In the genomic region with DNA sequence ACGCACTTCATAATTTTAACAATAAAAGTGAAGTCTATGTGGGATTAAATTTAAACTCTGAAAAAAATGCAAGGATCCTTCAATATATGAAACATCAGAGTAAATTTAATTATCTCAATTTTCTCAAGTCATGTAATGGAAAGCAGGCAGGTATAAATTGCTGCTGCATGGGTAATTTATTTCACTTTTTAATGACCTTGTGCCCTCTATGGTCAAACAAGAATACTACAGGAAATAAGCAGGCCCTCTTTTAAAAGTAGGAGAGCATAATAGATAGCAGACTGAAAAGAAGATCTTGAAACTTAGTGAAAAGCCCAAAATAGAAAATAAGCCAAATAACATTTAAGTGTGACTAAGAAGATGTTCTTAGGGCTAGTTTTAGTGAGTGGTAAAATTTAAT, we compare ENCODE assay signal across 1 cellular context.
TF ChIP-seq lines count a peak whose summit lies in the region.

No MANE protein-coding gene starts in this region.

TF ChIP-seq in GM23338, 12 proteins besides CTCF, POLR2A, EP300 and RAD21 (continued from another document):
- TF ChIP-seq, protein P1, sequence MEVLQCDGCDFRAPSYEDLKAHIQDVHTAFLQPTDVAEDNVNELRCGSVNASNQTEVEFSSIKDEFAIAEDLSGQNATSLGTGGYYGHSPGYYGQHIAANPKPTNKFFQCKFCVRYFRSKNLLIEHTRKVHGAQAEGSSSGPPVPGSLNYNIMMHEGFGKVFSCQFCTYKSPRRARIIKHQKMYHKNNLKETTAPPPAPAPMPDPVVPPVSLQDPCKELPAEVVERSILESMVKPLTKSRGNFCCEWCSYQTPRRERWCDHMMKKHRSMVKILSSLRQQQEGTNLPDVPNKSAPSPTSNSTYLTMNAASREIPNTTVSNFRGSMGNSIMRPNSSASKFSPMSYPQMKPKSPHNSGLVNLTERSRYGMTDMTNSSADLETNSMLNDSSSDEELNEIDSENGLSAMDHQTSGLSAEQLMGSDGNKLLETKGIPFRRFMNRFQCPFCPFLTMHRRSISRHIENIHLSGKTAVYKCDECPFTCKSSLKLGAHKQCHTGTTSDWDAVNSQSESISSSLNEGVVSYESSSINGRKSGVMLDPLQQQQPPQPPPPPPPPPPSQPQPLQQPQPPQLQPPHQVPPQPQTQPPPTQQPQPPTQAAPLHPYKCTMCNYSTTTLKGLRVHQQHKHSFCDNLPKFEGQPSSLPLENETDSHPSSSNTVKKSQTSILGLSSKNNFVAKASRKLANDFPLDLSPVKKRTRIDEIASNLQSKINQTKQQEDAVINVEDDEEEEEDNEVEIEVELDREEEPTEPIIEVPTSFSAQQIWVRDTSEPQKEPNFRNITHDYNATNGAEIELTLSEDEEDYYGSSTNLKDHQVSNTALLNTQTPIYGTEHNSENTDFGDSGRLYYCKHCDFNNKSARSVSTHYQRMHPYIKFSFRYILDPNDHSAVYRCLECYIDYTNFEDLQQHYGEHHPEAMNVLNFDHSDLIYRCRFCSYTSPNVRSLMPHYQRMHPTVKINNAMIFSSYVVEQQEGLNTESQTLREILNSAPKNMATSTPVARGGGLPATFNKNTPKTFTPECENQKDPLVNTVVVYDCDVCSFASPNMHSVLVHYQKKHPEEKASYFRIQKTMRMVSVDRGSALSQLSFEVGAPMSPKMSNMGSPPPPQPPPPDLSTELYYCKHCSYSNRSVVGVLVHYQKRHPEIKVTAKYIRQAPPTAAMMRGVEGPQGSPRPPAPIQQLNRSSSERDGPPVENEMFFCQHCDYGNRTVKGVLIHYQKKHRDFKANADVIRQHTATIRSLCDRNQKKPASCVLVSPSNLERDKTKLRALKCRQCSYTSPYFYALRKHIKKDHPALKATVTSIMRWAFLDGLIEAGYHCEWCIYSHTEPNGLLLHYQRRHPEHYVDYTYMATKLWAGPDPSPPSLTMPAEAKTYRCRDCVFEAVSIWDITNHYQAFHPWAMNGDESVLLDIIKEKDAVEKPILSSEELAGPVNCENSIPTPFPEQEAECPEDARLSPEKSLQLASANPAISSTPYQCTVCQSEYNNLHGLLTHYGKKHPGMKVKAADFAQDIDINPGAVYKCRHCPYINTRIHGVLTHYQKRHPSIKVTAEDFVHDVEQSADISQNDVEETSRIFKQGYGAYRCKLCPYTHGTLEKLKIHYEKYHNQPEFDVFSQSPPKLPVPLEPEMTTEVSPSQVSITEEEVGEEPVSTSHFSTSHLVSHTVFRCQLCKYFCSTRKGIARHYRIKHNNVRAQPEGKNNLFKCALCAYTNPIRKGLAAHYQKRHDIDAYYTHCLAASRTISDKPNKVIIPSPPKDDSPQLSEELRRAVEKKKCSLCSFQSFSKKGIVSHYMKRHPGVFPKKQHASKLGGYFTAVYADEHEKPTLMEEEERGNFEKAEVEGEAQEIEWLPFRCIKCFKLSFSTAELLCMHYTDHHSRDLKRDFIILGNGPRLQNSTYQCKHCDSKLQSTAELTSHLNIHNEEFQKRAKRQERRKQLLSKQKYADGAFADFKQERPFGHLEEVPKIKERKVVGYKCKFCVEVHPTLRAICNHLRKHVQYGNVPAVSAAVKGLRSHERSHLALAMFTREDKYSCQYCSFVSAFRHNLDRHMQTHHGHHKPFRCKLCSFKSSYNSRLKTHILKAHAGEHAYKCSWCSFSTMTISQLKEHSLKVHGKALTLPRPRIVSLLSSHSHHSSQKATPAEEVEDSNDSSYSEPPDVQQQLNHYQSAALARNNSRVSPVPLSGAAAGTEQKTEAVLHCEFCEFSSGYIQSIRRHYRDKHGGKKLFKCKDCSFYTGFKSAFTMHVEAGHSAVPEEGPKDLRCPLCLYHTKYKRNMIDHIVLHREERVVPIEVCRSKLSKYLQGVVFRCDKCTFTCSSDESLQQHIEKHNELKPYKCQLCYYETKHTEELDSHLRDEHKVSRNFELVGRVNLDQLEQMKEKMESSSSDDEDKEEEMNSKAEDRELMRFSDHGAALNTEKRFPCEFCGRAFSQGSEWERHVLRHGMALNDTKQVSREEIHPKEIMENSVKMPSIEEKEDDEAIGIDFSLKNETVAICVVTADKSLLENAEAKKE (CRISPR knock-in tag; IDR thresholded peaks at IDR 0.05), result no peak
- no peak for TF ChIP-seq NANOG (IDR thresholded peaks at IDR 0.05; ENCODE audit: borderline replicate concordance)
- no peak for TF ChIP-seq EZH2phosphoT487 (IDR thresholded peaks at IDR 0.05; ENCODE audit: unreplicated experiment)
TF ChIP-seq in GM23338: peak in this region for 0.
